8 cellular contexts compared by ENCODE assay signal in genomic region chr9:35696520-35697215, GRCh38. TPM values are rescaled to one million over a fixed set of nuclear protein-coding genes. Genes with fewer than 3 reads are reported as not detected.
DNase-seq lines count a peak whose midpoint lies in the region; ATAC-seq, FAIRE-seq and TF ChIP-seq lines count a peak whose summit lies in the region.

No MANE protein-coding gene starts in this region.

- DNase-seq in AG08396 (ENCODE audit: low spot score) = peak; percentile 61
- DNase-seq in GM12892 (ENCODE audit: insufficient read length) = peak; percentile 67
- peak; percentile 29 for DNase-seq in RCC 7860 (ENCODE audit: low spot score)
- peak; percentile 39 for DNase-seq in activated gamma-delta T cell treated with anti-CD3 and anti-CD28 coated beads, Interleukin-2, amount 50 U/mL, for 16 hours (ENCODE audit: low read depth)
- DNase-seq in head of caudate nucleus = peak in 39 of 42 donors; percentile 29 to 81 (median 55)
- DNase-seq in putamen (ENCODE audit: low spot score) = peak; percentile 27

- peak; percentile 90 for FAIRE-seq in GM12892 (lab: Jason Lieb, UNC)
- no peak for FAIRE-seq in RCC 7860 (lab: Jason Lieb, UNC)

- intact Hi-C loops in head of caudate nucleus (cut with DNase I) = no loop called here

- TF ChIP-seq POLR2A in GM12892 (IDR thresholded peaks at IDR 0.05; ENCODE audit: low read depth, low read length) = no peak

- ATAC-seq in HG03342 (IDR thresholded peaks at IDR 0.05; ENCODE audit: unreplicated experiment) (peak; percentile 70), HG02763 (IDR thresholded peaks at IDR 0.05; ENCODE audit: unreplicated experiment) (no peak)

RNA-seq across cellular contexts. Expression of gene TPM2, which starts 6.9 kb away (rescaled TPM):
- 3.6 TPM for polyA plus RNA-seq in GM12892 (2012; ENCODE audit: missing spikeins)

RNA-seq across cellular contexts. Expression of gene CA9, which starts 22.9 kb away (rescaled TPM):
- 2.0 TPM for polyA plus RNA-seq in GM12892 (2012; ENCODE audit: missing spikeins)

RNA-seq across cellular contexts. Expression of gene ARHGEF39, which starts 31.7 kb away (rescaled TPM):
- 8.6 TPM for polyA plus RNA-seq in GM12892 (2012; ENCODE audit: missing spikeins)

RNA-seq across cellular contexts. Expression of gene TLN1, which starts 35.3 kb away (rescaled TPM):
- 65.4 TPM for polyA plus RNA-seq in GM12892 (2012; ENCODE audit: missing spikeins)

RNA-seq across cellular contexts. Expression of gene CREB3, which starts 35.8 kb away (rescaled TPM):
- 19.2 TPM for polyA plus RNA-seq in GM12892 (2012; ENCODE audit: missing spikeins)
